18 cellular contexts compared by ENCODE assay signal in genomic region chr4:147309434-147309833, GRCh38.
DNase-seq lines count a peak whose midpoint lies in the region; ATAC-seq, FAIRE-seq and TF ChIP-seq lines count a peak whose summit lies in the region.
"Had no signal": no experiment of that assay in that cellular context is flagged by ENCODE, and none has a peak within 500 bp of the region (broad histone marks: within the 10 kb centered on the region; RNA-seq: fewer than 3 reads in every experiment).

No MANE protein-coding gene starts in this region.

- no peak overlapping the region for H3K27ac ChIP-seq in mammary epithelial cell (ENCODE audit: insufficient read depth, low read depth, low read length)
- H3K27ac ChIP-seq in osteoblast (ENCODE audit: low read depth, low read length), result no peak overlapping the region
- H3K27ac ChIP-seq: 22Rv1, BLaER1 had no signal

- H3K4me3 Mint-ChIP-seq in MCF 10A (ENCODE audit: unreplicated experiment) (no peak overlapping the region), chondrocyte (ENCODE audit: unreplicated experiment) (no peak overlapping the region)
- H3K4me3 Mint-ChIP-seq: CD8-positive, alpha-beta memory T cell had no signal

- no peak for ATAC-seq in GM19463 (IDR thresholded peaks at IDR 0.05; ENCODE audit: unreplicated experiment)
- no peak for ATAC-seq in HG02870 (IDR thresholded peaks at IDR 0.05; ENCODE audit: unreplicated experiment)
- ATAC-seq: HCT116 had no signal

- no peak overlapping the region for H3K4me3 ChIP-seq in mammary epithelial cell (replicated peaks in 1 of 3; ENCODE audit: insufficient read depth in 1 of 3, low read depth in 2 of 3, low read length in 3 of 3)
- H3K4me3 ChIP-seq in fibroblast of villous mesenchyme (ENCODE audit: low read depth, low read length), result no peak overlapping the region
- no peak overlapping the region for H3K4me3 ChIP-seq in osteoblast (ENCODE audit: insufficient read depth, low read length)
- H3K4me3 ChIP-seq: BLaER1 had no signal

- H3K4me1 Mint-ChIP-seq in MCF 10A (ENCODE audit: insufficient read depth, unreplicated experiment) (no peaks in the 10 kb centered on the region), chondrocyte (ENCODE audit: low read depth) (peaks cover 59% of the 10 kb centered on the region)
- H3K4me1 Mint-ChIP-seq: CD8-positive, alpha-beta memory T cell had no signal

- H3K27me3 Mint-ChIP-seq in MCF 10A (ENCODE audit: insufficient read depth, unreplicated experiment), result no peaks in the 10 kb centered on the region
- H3K27me3 Mint-ChIP-seq in chondrocyte (ENCODE audit: low read depth), result no peaks in the 10 kb centered on the region
- H3K27me3 Mint-ChIP-seq: CD8-positive, alpha-beta memory T cell had no signal

- POLR2A ChIA-PET in MCF 10A (lab: Yijun Ruan, JAX), result no interaction called here

- H3K9me3 ChIP-seq in mammary epithelial cell (replicated peaks; ENCODE audit: insufficient read depth, low read length), result no peaks in the 10 kb centered on the region
- no peaks in the 10 kb centered on the region for H3K9me3 ChIP-seq in osteoblast (ENCODE audit: low read depth, low read length)
- H3K9me3 ChIP-seq: BLaER1, Caco-2 had no signal

- DNase-seq in mammary epithelial cell (no peak), MCF 10A (ENCODE audit: unreplicated experiment) (no peak), chondrocyte (ENCODE audit: low spot score) (no peak), fibroblast of villous mesenchyme (ENCODE audit: low read depth) (peak; percentile 18), osteoblast (ENCODE audit: insufficient read length, low spot score, missing footprints) (peak; percentile 69), frontal cortex (ENCODE audit: low spot score in 2 of 2) (no peak)
- DNase-seq: AML-193; Caco-2; CD8-positive, alpha-beta memory T cell; DND-41; GF-D8 had no signal

- no peak overlapping the region for H3K9ac ChIP-seq in mammary epithelial cell (ENCODE audit: insufficient read depth, low read length)
- H3K9ac ChIP-seq: BLaER1 had no signal

- dilution Hi-C loops in mammary epithelial cell (cut with HindIII; ENCODE audit: low sequenced_read_pairs), result no loop called here

- H3K36me3 ChIP-seq in mammary epithelial cell (ENCODE audit: insufficient read depth, low read length) (no peaks in the 10 kb centered on the region), osteoblast (ENCODE audit: insufficient read depth, low read length) (no peaks in the 10 kb centered on the region)
- H3K36me3 ChIP-seq: BLaER1 had no signal

- no peak for FAIRE-seq in frontal cortex (lab: Jason Lieb, UNC)
- FAIRE-seq: GM19239, H54 had no signal

- H3K9me3 Mint-ChIP-seq in MCF 10A (ENCODE audit: unreplicated experiment) (no peaks in the 10 kb centered on the region), chondrocyte (ENCODE audit: low read depth) (peaks cover 9% of the 10 kb centered on the region)

- BruUV-seq in mammary epithelial cell (replicated peaks; lab: Mats Ljungman, UMichigan) (no TSS peak), MCF 10A (replicated peaks; lab: Mats Ljungman, UMichigan) (no TSS peak)

- WGBS in mammary epithelial cell (ENCODE audit: low coverage, missing lambda C conversion rate), result 30% methylated on average over 4 of the region's 4 CpGs

- intact Hi-C loops in mammary epithelial cell (cut with micrococcal nuclease), result no loop called here
- intact Hi-C loops in MCF 10A (cut with micrococcal nuclease), result no loop called here

- in situ Hi-C loops in mammary epithelial cell (cut with MboI; ENCODE audit: low sequenced_read_pairs in 2 of 2), result no loop called here

- H4K20me1 ChIP-seq in mammary epithelial cell (ENCODE audit: insufficient read depth, low read length) (no peaks in the 10 kb centered on the region), osteoblast (ENCODE audit: insufficient read depth, low read length) (no peaks in the 10 kb centered on the region)
- H4K20me1 ChIP-seq: BLaER1 had no signal

- CTCF ChIA-PET in mammary epithelial cell (lab: Charles Lee; ENCODE audit: low non-redundant PET) (no interaction called here), MCF 10A (lab: Yijun Ruan, JAX) (no interaction called here)

- H3K36me3 Mint-ChIP-seq in MCF 10A (ENCODE audit: insufficient read depth, unreplicated experiment), result no peaks in the 10 kb centered on the region
- H3K36me3 Mint-ChIP-seq in chondrocyte (ENCODE audit: low read depth), result no peaks in the 10 kb centered on the region
- H3K36me3 Mint-ChIP-seq: CD8-positive, alpha-beta memory T cell had no signal

- no peak for TF ChIP-seq CTCF in mammary epithelial cell (conservative IDR thresholded peaks at IDR 0.05 in 1 of 2, IDR thresholded peaks at IDR 0.05 in 1 of 2; ENCODE audit: extremely low read depth in 1 of 2, insufficient read depth in 1 of 2, low read depth in 1 of 2, low read length in 2 of 2)
- TF ChIP-seq CTCF in MCF 10A (IDR thresholded peaks at IDR 0.05; ENCODE audit: unreplicated experiment), result no peak
- TF ChIP-seq CTCF in chondrocyte (IDR thresholded peaks at IDR 0.05), result peak; percentile 34
- TF ChIP-seq CTCF in fibroblast of villous mesenchyme (IDR thresholded peaks at IDR 0.05; ENCODE audit: insufficient read depth, low read depth, low read length), result no peak
- no peak for TF ChIP-seq CTCF in osteoblast (IDR thresholded peaks at IDR 0.05; ENCODE audit: extremely low read depth, low read depth, low read length)

- H3K79me2 ChIP-seq in mammary epithelial cell (ENCODE audit: insufficient read depth, low read length), result no peaks in the 10 kb centered on the region
- H3K79me2 ChIP-seq in osteoblast (ENCODE audit: insufficient read depth, low read length), result no peaks in the 10 kb centered on the region

- H3K4me2 ChIP-seq in mammary epithelial cell (ENCODE audit: insufficient read depth, low read depth, low read length), result peak overlapping the region; percentile 26
- H3K4me2 ChIP-seq in osteoblast (ENCODE audit: insufficient read depth, low read length), result no peak overlapping the region
- H3K4me2 ChIP-seq: BLaER1 had no signal

- H3K27ac Mint-ChIP-seq in MCF 10A (ENCODE audit: low read depth, unreplicated experiment), result no peak overlapping the region
- peak overlapping the region; percentile 42 for H3K27ac Mint-ChIP-seq in chondrocyte (ENCODE audit: unreplicated experiment)
- H3K27ac Mint-ChIP-seq: CD8-positive, alpha-beta memory T cell had no signal

- H2AFZ ChIP-seq in mammary epithelial cell (ENCODE audit: low read depth, low read length), result peak overlapping the region; percentile 68
- no peak overlapping the region for H2AFZ ChIP-seq in osteoblast (ENCODE audit: low read length)

- H3K27me3 ChIP-seq in mammary epithelial cell (ENCODE audit: insufficient read depth, low read length), result no peaks in the 10 kb centered on the region
- no peaks in the 10 kb centered on the region for H3K27me3 ChIP-seq in osteoblast (ENCODE audit: insufficient read depth, low read length)
- H3K27me3 ChIP-seq: BLaER1 had no signal

- H3K4me1 ChIP-seq in mammary epithelial cell (ENCODE audit: insufficient read depth, low read length), result no peaks in the 10 kb centered on the region
- H3K4me1 ChIP-seq in osteoblast (ENCODE audit: insufficient read depth, low read length), result peaks cover 3% of the 10 kb centered on the region
- H3K4me1 ChIP-seq: Caco-2 had no signal

Comparison
In these comparisons a context has a peak if more than half of its experiments do, and no peak if none do; other contexts are left out.
1. DNase-seq: peak in fibroblast of villous mesenchyme (single experiment) and osteoblast (single experiment); none in mammary epithelial cell (single experiment), MCF 10A (single experiment), chondrocyte (single experiment) and frontal cortex (0 of 2).